ENCODE assay signal across 8 cellular contexts in genomic region chr4:86927843-86928395, GRCh38. TPM values are rescaled to one million over a fixed set of nuclear protein-coding genes. Genes with fewer than 3 reads are reported as not detected.
DNase-seq lines count a peak whose midpoint lies in the region; ATAC-seq and TF ChIP-seq lines count a peak whose summit lies in the region.

No MANE protein-coding gene starts in this region.

- H3K27ac ChIP-seq in upper lobe of left lung = peak overlapping the region in 3 of 4 donors; percentile 15 to 57 (median 39)
- H3K27ac ChIP-seq in coronary artery = peak overlapping the region in 1 of 2 donors; percentile 72

- H3K9me3 ChIP-seq in upper lobe of left lung = no peaks in the 10 kb centered on the region

- 24 to 45% methylated on average over 2 of the region's 2 CpGs for WGBS in upper lobe of left lung, 2 donors

- H3K36me3 Mint-ChIP-seq in activated naive CD4-positive, alpha-beta T cell treated with anti-CD3 and anti-CD28 coated beads for 36 hours (ENCODE audit: low read depth) = peaks cover 2% of the 10 kb centered on the region
- H3K36me3 Mint-ChIP-seq in activated naive CD4-positive, alpha-beta T cell treated with anti-CD3 and anti-CD28 coated beads, Interleukin-2, amount 10 ng/mL, durations not matched to agents 7 days and 5 days = peaks cover 2% of the 10 kb centered on the region

- no peak overlapping the region for H3K4me3 Mint-ChIP-seq in activated naive CD4-positive, alpha-beta T cell treated with anti-CD3 and anti-CD28 coated beads for 36 hours
- H3K4me3 Mint-ChIP-seq in activated naive CD4-positive, alpha-beta T cell treated with anti-CD3 and anti-CD28 coated beads, Interleukin-2, amount 10 ng/mL, durations not matched to agents 7 days and 5 days = no peak overlapping the region

- peak overlapping the region; percentile 70 for H3K27ac Mint-ChIP-seq in activated naive CD4-positive, alpha-beta T cell treated with anti-CD3 and anti-CD28 coated beads for 36 hours
- H3K27ac Mint-ChIP-seq in activated naive CD4-positive, alpha-beta T cell treated with anti-CD3 and anti-CD28 coated beads, Interleukin-2, amount 10 ng/mL, durations not matched to agents 7 days and 5 days = no peak overlapping the region

- H3K9me3 Mint-ChIP-seq in activated naive CD4-positive, alpha-beta T cell treated with anti-CD3 and anti-CD28 coated beads for 36 hours = no peaks in the 10 kb centered on the region
- no peaks in the 10 kb centered on the region for H3K9me3 Mint-ChIP-seq in activated naive CD4-positive, alpha-beta T cell treated with anti-CD3 and anti-CD28 coated beads, Interleukin-2, amount 10 ng/mL, durations not matched to agents 7 days and 5 days

- DNase-seq in activated naive CD4-positive, alpha-beta T cell treated with anti-CD3 and anti-CD28 coated beads for 36 hours = peak; percentile 55
- no peak for DNase-seq in activated naive CD4-positive, alpha-beta T cell treated with anti-CD3 and anti-CD28 coated beads, Interleukin-2, amount 10 ng/mL, durations not matched to agents 7 days and 5 days
- DNase-seq in SHP77 (lab: John Stamatoyannopoulos, UW) (peak; percentile 38 to 58), left ventricle myocardium superior (no peak), upper lobe of left lung (no peak), NCI-H1417 (lab: John Stamatoyannopoulos, UW) (no peak), coronary artery (ENCODE audit: low spot score) (no peak), HUDEP-2 (lab: John Stamatoyannopoulos, UW; ENCODE audit: unreplicated experiment in 76 of 76) (no peak)

- H3K4me1 Mint-ChIP-seq in activated naive CD4-positive, alpha-beta T cell treated with anti-CD3 and anti-CD28 coated beads for 36 hours (ENCODE audit: low read depth) = peaks cover 21% of the 10 kb centered on the region
- H3K4me1 Mint-ChIP-seq in activated naive CD4-positive, alpha-beta T cell treated with anti-CD3 and anti-CD28 coated beads, Interleukin-2, amount 10 ng/mL, durations not matched to agents 7 days and 5 days = no peaks in the 10 kb centered on the region

- H3K4me3 ChIP-seq in upper lobe of left lung = no peak overlapping the region
- no peak overlapping the region for H3K4me3 ChIP-seq in coronary artery

- CTCF ChIA-PET in activated naive CD4-positive, alpha-beta T cell treated with anti-CD3 and anti-CD28 coated beads for 36 hours (lab: Charles Lee) = interaction anchor here (0.7 to 1.7 kb wide), 5 partner anchors 8 to 175 kb away, joined by 3 to 8 read pairs (median 3); no protein-coding TSS in a partner anchor
- CTCF ChIA-PET in activated naive CD4-positive, alpha-beta T cell treated with anti-CD3 and anti-CD28 coated beads, Interleukin-2, amount 10 ng/mL, durations not matched to agents 7 days and 5 days (lab: Charles Lee) = interaction anchor here (0.6 to 2.2 kb wide), 3 partner anchors 55 to 311 kb away, joined by 3 to 13 read pairs (median 3); no protein-coding TSS in a partner anchor

- ATAC-seq in left ventricle myocardium superior (peak; percentile 79), upper lobe of left lung (ENCODE audit: low FRiP score in 2 of 2) (peak; percentile 61 to 92)

- no peaks in the 10 kb centered on the region for H3K27me3 Mint-ChIP-seq in activated naive CD4-positive, alpha-beta T cell treated with anti-CD3 and anti-CD28 coated beads for 36 hours (ENCODE audit: low read depth)
- H3K27me3 Mint-ChIP-seq in activated naive CD4-positive, alpha-beta T cell treated with anti-CD3 and anti-CD28 coated beads, Interleukin-2, amount 10 ng/mL, durations not matched to agents 7 days and 5 days = no peaks in the 10 kb centered on the region

- no peak for TF ChIP-seq EP300 in upper lobe of left lung (IDR thresholded peaks at IDR 0.05)

- peaks cover 0 to 5% (median 3%) of the 10 kb centered on the region in 4 donors for H3K4me1 ChIP-seq in upper lobe of left lung

- no peak for TF ChIP-seq POLR2A in upper lobe of left lung (IDR thresholded peaks at IDR 0.05)

- TF ChIP-seq CTCF in upper lobe of left lung (IDR thresholded peaks at IDR 0.05) (no peak), coronary artery (IDR thresholded peaks at IDR 0.05) (no peak)

- intact Hi-C loops in activated naive CD4-positive, alpha-beta T cell treated with anti-CD3 and anti-CD28 coated beads for 36 hours (cut with micrococcal nuclease) = no loop called here
- intact Hi-C loops in left ventricle myocardium superior (cut with micrococcal nuclease) = no loop called here

- peaks cover 0 to 6% (median 0%) of the 10 kb centered on the region in 4 donors for H3K36me3 ChIP-seq in upper lobe of left lung

- no peaks in the 10 kb centered on the region for H3K27me3 ChIP-seq in upper lobe of left lung

RNA-seq across cellular contexts. Expression of gene AFF1, which starts 6.9 kb away (rescaled TPM):
- 10 to 100 TPM; 46.6 to 50.6 TPM for total RNA-seq in activated naive CD4-positive, alpha-beta T cell treated with anti-CD3 and anti-CD28 coated beads for 36 hours
- total RNA-seq in left ventricle myocardium superior (77.8 TPM), upper lobe of left lung (100 to 1,000 TPM in 1 of 6 donors, 10 to 100 TPM in 5; 45.5 to 124 (median 83.9) TPM)

RNA-seq across cellular contexts. Expression of gene C4orf36, which starts 35.7 kb away (rescaled TPM):
- under 1 TPM in 1 of 2 experiments, not detected in 1; 0.44 TPM for total RNA-seq in activated naive CD4-positive, alpha-beta T cell treated with anti-CD3 and anti-CD28 coated beads for 36 hours
- total RNA-seq in left ventricle myocardium superior = 1.1 TPM
- total RNA-seq in upper lobe of left lung = 1 to 10 TPM in 5 of 6 donors, under 1 TPM in 1; 0.57 to 7.3 (median 2.4) TPM

Comparison
In these comparisons a context has a peak if more than half of its experiments do, and no peak if none do; other contexts are left out.
1. DNase-seq: peak in activated naive CD4-positive, alpha-beta T cell treated with anti-CD3 and anti-CD28 coated beads for 36 hours (single experiment) and SHP77 (2 of 2); none in activated naive CD4-positive, alpha-beta T cell treated with anti-CD3 and anti-CD28 coated beads, Interleukin-2, amount 10 ng/mL, durations not matched to agents 7 days and 5 days (single experiment), left ventricle myocardium superior (single experiment), upper lobe of left lung (0 of 2), NCI-H1417 (0 of 3), coronary artery (single experiment) and HUDEP-2 (0 of 76).